ENCODE assay signal across 17 cellular contexts in genomic region chr10:112349521-112350085, GRCh38. TPM values are rescaled to one million over a fixed set of nuclear protein-coding genes. Genes with fewer than 3 reads are reported as not detected.
A peak's percentile ranks its signal among the peaks of the same experiment; 100 is the strongest.
DNase-seq lines count a peak whose midpoint lies in the region; FAIRE-seq and TF ChIP-seq lines count a peak whose summit lies in the region.
"Had no signal": no experiment of that assay in that cellular context is flagged by ENCODE, and none has a peak within 500 bp of the region (broad histone marks: within the 10 kb centered on the region; RNA-seq: fewer than 3 reads in every experiment).

No MANE protein-coding gene starts in this region.

- DNase-seq in NCI-H2227 (lab: John Stamatoyannopoulos, UW; ENCODE audit: unreplicated experiment), result peak; percentile 6
- no peak for DNase-seq in NCI-H2227 treated with DMSO at 0.1 percent for 48 hours (lab: John Stamatoyannopoulos, UW)
- DNase-seq in H7, result peak; percentile 30
- no peak for DNase-seq in neuronal stem cell (ENCODE audit: low spot score)
- DNase-seq in transverse colon, result peak; percentile 1
- DNase-seq in small intestine, result no peak
- DNase-seq in DMS153 treated with DMSO at 0.1 percent for 48 hours (lab: John Stamatoyannopoulos, UW; ENCODE audit: unreplicated experiment), result no peak
- DNase-seq: CD8-positive, alpha-beta T cell; COR-L47; DMS153; DND-41; GDM1; GOT3 had no signal

- no peak overlapping the region for H3K27ac ChIP-seq in neuronal stem cell (replicated peaks; ENCODE audit: low read length)
- H3K27ac ChIP-seq in transverse colon, result no peak overlapping the region
- no peak overlapping the region for H3K27ac ChIP-seq in small intestine (ENCODE audit: low read depth in 1 of 2, low read length in 1 of 2)
- H3K27ac ChIP-seq: 22Rv1 had no signal

- intact Hi-C loops in transverse colon (cut with DNase I; ENCODE audit: low total_unique reads), result no loop called here

- no peaks in the 10 kb centered on the region for H3K9me3 ChIP-seq in neuronal stem cell (replicated peaks in 1 of 2; ENCODE audit: control insufficient read depth in 2 of 2, insufficient read depth in 1 of 2, low read depth in 1 of 2, low read length in 2 of 2)
- H3K9me3 ChIP-seq in transverse colon, result no peaks in the 10 kb centered on the region
- H3K9me3 ChIP-seq in small intestine (ENCODE audit: control insufficient read depth, low read depth), result no peaks in the 10 kb centered on the region
- H3K9me3 ChIP-seq: HAP-1 had no signal

- H3K27me3 ChIP-seq in H7 (ENCODE audit: control insufficient read depth, insufficient read depth, low read length), result no peaks in the 10 kb centered on the region
- H3K27me3 ChIP-seq in neuronal stem cell (ENCODE audit: control insufficient read depth in 3 of 3, insufficient read depth in 3 of 3, low read depth in 1 of 3, low read length in 3 of 3), result no peaks in the 10 kb centered on the region
- no peaks in the 10 kb centered on the region for H3K27me3 ChIP-seq in transverse colon
- H3K27me3 ChIP-seq in small intestine (ENCODE audit: control insufficient read depth in 2 of 2, insufficient read depth in 2 of 2, low read length in 2 of 2), result no peaks in the 10 kb centered on the region

- no peak overlapping the region for H2BK15ac ChIP-seq in neuronal stem cell (ENCODE audit: low read length)

- TF ChIP-seq CTCF in transverse colon (IDR thresholded peaks at IDR 0.05), result no peak

- H3K4me3 ChIP-seq in H7 (ENCODE audit: insufficient read depth, low read depth, low read length), result no peak overlapping the region
- H3K4me3 ChIP-seq in neuronal stem cell (ENCODE audit: low read length in 2 of 2), result no peak overlapping the region
- no peak overlapping the region for H3K4me3 ChIP-seq in transverse colon
- no peak overlapping the region for H3K4me3 ChIP-seq in small intestine (ENCODE audit: low read depth in 1 of 2, low read length in 2 of 2)
- H3K4me3 ChIP-seq: HAP-1 had no signal

- peaks cover 4% of the 10 kb centered on the region in 2 donors for H3K4me1 ChIP-seq in neuronal stem cell (ENCODE audit: control insufficient read depth in 2 of 2, insufficient read depth in 1 of 2, low read depth in 1 of 2, low read length in 2 of 2)
- H3K4me1 ChIP-seq in transverse colon, result peaks cover 0 to 12% (median 12%) of the 10 kb centered on the region in 4 donors
- H3K4me1 ChIP-seq in small intestine (ENCODE audit: control insufficient read depth in 2 of 2, insufficient read depth in 1 of 2, low read depth in 1 of 2, low read length in 1 of 2), result no peaks in the 10 kb centered on the region
- H3K4me1 ChIP-seq: HAP-1 had no signal

- no peak overlapping the region for H3K4ac ChIP-seq in neuronal stem cell (ENCODE audit: low read length)

- H3K18ac ChIP-seq in neuronal stem cell (ENCODE audit: low read length), result no peak overlapping the region

- no peak for FAIRE-seq in small intestine (lab: Jason Lieb, UNC)
- FAIRE-seq: D721Med, GM12892 had no signal

- H3K14ac ChIP-seq in neuronal stem cell (ENCODE audit: low read length), result no peak overlapping the region

- no peak overlapping the region for H2BK120ac ChIP-seq in neuronal stem cell (ENCODE audit: low read depth, low read length)

- H3K36me3 ChIP-seq in H7 (replicated peaks; ENCODE audit: control insufficient read depth, insufficient read depth, low read length) (no peaks in the 10 kb centered on the region), neuronal stem cell (replicated peaks in 1 of 2; ENCODE audit: control insufficient read depth in 2 of 2, insufficient read depth in 2 of 2, low read length in 2 of 2) (no peaks in the 10 kb centered on the region), transverse colon (no peaks in the 10 kb centered on the region), small intestine (ENCODE audit: control insufficient read depth in 2 of 2, insufficient read depth in 2 of 2, low read length in 2 of 2) (no peaks in the 10 kb centered on the region)
- H3K36me3 ChIP-seq: HAP-1 had no signal

- H3K79me1 ChIP-seq in neuronal stem cell (ENCODE audit: low read depth, low read length), result no peaks in the 10 kb centered on the region

- no peak for TF ChIP-seq EP300 in transverse colon (IDR thresholded peaks at IDR 0.05; ENCODE audit: low read depth)

- no peak overlapping the region for H2BK5ac ChIP-seq in neuronal stem cell (ENCODE audit: low read length)

- no peak for TF ChIP-seq POLR2A in transverse colon (IDR thresholded peaks at IDR 0.05)

- no peak overlapping the region for H3K9ac ChIP-seq in neuronal stem cell (ENCODE audit: low read depth, low read length, poor library complexity)

- H3K4me2 ChIP-seq in neuronal stem cell (ENCODE audit: insufficient read depth, low read length, poor library complexity, severe bottlenecking), result no peak overlapping the region

- no CpG with 5 or more reads among the region's 46 CpGs for WGBS in neuronal stem cell (ENCODE audit: extremely low coverage in 2 of 2, insufficient read length in 2 of 2, insufficient replicate concordance in 1 of 2), 2 donors
- WGBS in transverse colon (ENCODE audit: low coverage in 1 of 2), 2 donors, result 92 to 95% methylated on average over 2 to 46 of the region's 46 CpGs
- WGBS in small intestine, 3 donors, result 96% methylated on average over 31 to 46 of the region's 46 CpGs

- H2AK5ac ChIP-seq in neuronal stem cell (ENCODE audit: low read depth, low read length), result peak overlapping the region; percentile 17

- in situ Hi-C loops in transverse colon (cut with MboI; ENCODE audit: low pct_ligation_motif_present in 1 of 4, low pct_unique_long_range_greater_than_20kb in 1 of 4, low sequenced_read_pairs in 3 of 4), result no loop called here

- H3K23ac ChIP-seq in neuronal stem cell (ENCODE audit: low read depth, low read length, poor library complexity), result no peak overlapping the region

- H4K91ac ChIP-seq in neuronal stem cell (ENCODE audit: low read depth, low read length, poor library complexity), result no peak overlapping the region

- H2BK12ac ChIP-seq in neuronal stem cell (ENCODE audit: low read length), result no peak overlapping the region

- H2AFZ ChIP-seq in neuronal stem cell (ENCODE audit: low read length), result no peak overlapping the region

- no peak overlapping the region for H4K8ac ChIP-seq in neuronal stem cell (ENCODE audit: low read depth, low read length)

RNA-seq across cellular contexts. Expression of gene ACSL5, which starts 24.3 kb away (rescaled TPM):
- 0.17 TPM in 1 of 2 replicates, not detected in the other for total RNA-seq in H7 (2014; rRNA removed; shearing (Covaris generic))
- polyA plus RNA-seq in neuronal stem cell (2013, experiment 1 of 2), result not detected
- polyA plus RNA-seq in neuronal stem cell (2013, experiment 2 of 2), result 0.01 TPM
- total RNA-seq in transverse colon, result 100 to 1,000 TPM in 3 of 4 donors, 10 to 100 TPM in 1; 91.6 to 315 (median 178) TPM
- 100 to 1,000 TPM; 163 to 425 (median 338) TPM for polyA plus RNA-seq in small intestine

Comparison
In these comparisons a context has a peak if more than half of its experiments do, and no peak if none do; other contexts are left out.
1. DNase-seq: peak in NCI-H2227 (single experiment), H7 (single experiment) and transverse colon (single experiment); none in NCI-H2227 treated with DMSO at 0.1 percent for 48 hours (single experiment), neuronal stem cell (single experiment), small intestine (single experiment) and DMS153 treated with DMSO at 0.1 percent for 48 hours (single experiment).
2. RNA of gene ACSL5, which starts 24.3 kb away (total RNA-seq): 91.6 to 315 TPM in transverse colon; 0.17 TPM in H7; every median in the first group is over 10 times any median in the second.